In genomic region chr12:89676935-89677334, GRCh38 we compare ENCODE assay signal across 13 cellular contexts. TPM values are rescaled to one million over a fixed set of nuclear protein-coding genes. Genes with fewer than 3 reads are reported as not detected.
DNase-seq lines count a peak whose midpoint lies in the region; ATAC-seq and TF ChIP-seq lines count a peak whose summit lies in the region.
"Had no signal": no experiment of that assay in that cellular context is flagged by ENCODE, and none has a peak within 500 bp of the region (broad histone marks: within the 10 kb centered on the region; RNA-seq: fewer than 3 reads in every experiment).

No MANE protein-coding gene starts in this region.

- TF ChIP-seq CTCF in activated B cell treated with CpG ODN at 0.5 μM for 24 hours (IDR thresholded peaks at IDR 0.05) (no peak), neural progenitor cell (IDR thresholded peaks at IDR 0.05) (no peak)
- no peak for TF ChIP-seq CTCF in CD8-positive, alpha-beta T cell (IDR thresholded peaks at IDR 0.05)

- H3K36me3 Mint-ChIP-seq in activated naive CD8-positive, alpha-beta T cell treated with anti-CD3 and anti-CD28 coated beads, Interleukin-2, amount 50 U/mL, for 24 hours (ENCODE audit: low read depth) = peaks cover 22% of the 10 kb centered on the region
- peaks cover 23% of the 10 kb centered on the region for H3K36me3 Mint-ChIP-seq in activated naive CD8-positive, alpha-beta T cell treated with anti-CD3 and anti-CD28 coated beads for 36 hours
- H3K36me3 Mint-ChIP-seq in activated B cell treated with CpG ODN at 0.5 μM for 24 hours (ENCODE audit: low read depth) = peaks cover 35% of the 10 kb centered on the region
- H3K36me3 Mint-ChIP-seq in neural progenitor cell = peaks cover 51% of the 10 kb centered on the region
- H3K36me3 Mint-ChIP-seq in CD8-positive, alpha-beta T cell = peaks cover 15% of the 10 kb centered on the region

- peak overlapping the region; percentile 24 for H3K4me2 ChIP-seq in neural progenitor cell

- no peaks in the 10 kb centered on the region for H3K27me3 Mint-ChIP-seq in activated naive CD8-positive, alpha-beta T cell treated with anti-CD3 and anti-CD28 coated beads, Interleukin-2, amount 50 U/mL, for 24 hours
- H3K27me3 Mint-ChIP-seq in activated naive CD8-positive, alpha-beta T cell treated with anti-CD3 and anti-CD28 coated beads for 36 hours = no peaks in the 10 kb centered on the region
- H3K27me3 Mint-ChIP-seq in activated B cell treated with CpG ODN at 0.5 μM for 24 hours (no peaks in the 10 kb centered on the region), neural progenitor cell (ENCODE audit: insufficient read depth, low read depth) (peaks cover 3% of the 10 kb centered on the region)
- H3K27me3 Mint-ChIP-seq in CD8-positive, alpha-beta T cell (ENCODE audit: low read depth) = no peaks in the 10 kb centered on the region
- H3K27me3 Mint-ChIP-seq: CD4-positive, CD25-positive, alpha-beta regulatory T cell had no signal

- peaks cover 22% of the 10 kb centered on the region for H3K9me3 Mint-ChIP-seq in activated naive CD8-positive, alpha-beta T cell treated with anti-CD3 and anti-CD28 coated beads, Interleukin-2, amount 50 U/mL, for 24 hours
- H3K9me3 Mint-ChIP-seq in activated naive CD8-positive, alpha-beta T cell treated with anti-CD3 and anti-CD28 coated beads for 36 hours = peaks cover 17% of the 10 kb centered on the region
- peaks cover 21% of the 10 kb centered on the region for H3K9me3 Mint-ChIP-seq in activated B cell treated with CpG ODN at 0.5 μM for 24 hours
- H3K9me3 Mint-ChIP-seq in neural progenitor cell = peaks cover 60% of the 10 kb centered on the region
- peaks cover 15% of the 10 kb centered on the region for H3K9me3 Mint-ChIP-seq in CD8-positive, alpha-beta T cell

- peaks cover 26% of the 10 kb centered on the region for H3K4me1 ChIP-seq in neural progenitor cell
- H3K4me1 ChIP-seq in CD8-positive, alpha-beta T cell (ENCODE audit: insufficient read depth, low read length) = peaks cover 26% of the 10 kb centered on the region

- no peak overlapping the region for H3K9ac ChIP-seq in neural progenitor cell

- CTCF ChIA-PET in activated B cell treated with CpG ODN at 0.5 μM for 24 hours (lab: Charles Lee) (no interaction called here), HEK293T (lab: Yijun Ruan, JAX) (no interaction called here)
- CTCF ChIA-PET in CD8-positive, alpha-beta T cell (lab: Charles Lee) = no interaction called here

- no peak overlapping the region for H2AFZ ChIP-seq in neural progenitor cell (replicated peaks)

- no peaks in the 10 kb centered on the region for H3K27me3 ChIP-seq in neural progenitor cell
- H3K27me3 ChIP-seq in CD8-positive, alpha-beta T cell (ENCODE audit: insufficient read depth, low read length) = no peaks in the 10 kb centered on the region
- H3K27me3 ChIP-seq: BE2C had no signal

- H3K4me3 ChIP-seq in neural progenitor cell = no peak overlapping the region
- H3K4me3 ChIP-seq in CD8-positive, alpha-beta T cell (ENCODE audit: low read depth, low read length) = no peak overlapping the region

- H3K27ac Mint-ChIP-seq in activated naive CD8-positive, alpha-beta T cell treated with anti-CD3 and anti-CD28 coated beads, Interleukin-2, amount 50 U/mL, for 24 hours = peak overlapping the region; percentile 2
- no peak overlapping the region for H3K27ac Mint-ChIP-seq in activated naive CD8-positive, alpha-beta T cell treated with anti-CD3 and anti-CD28 coated beads for 36 hours
- H3K27ac Mint-ChIP-seq in activated B cell treated with CpG ODN at 0.5 μM for 24 hours (peak overlapping the region; percentile 56), neural progenitor cell (no peak overlapping the region)
- H3K27ac Mint-ChIP-seq in CD8-positive, alpha-beta T cell = no peak overlapping the region
- H3K27ac Mint-ChIP-seq: CD4-positive, CD25-positive, alpha-beta regulatory T cell; H9 had no signal

- H3K9me3 ChIP-seq in neural progenitor cell (ENCODE audit: low read depth) = peaks cover 17% of the 10 kb centered on the region
- no peaks in the 10 kb centered on the region for H3K9me3 ChIP-seq in CD8-positive, alpha-beta T cell (ENCODE audit: low read length)
- H3K9me3 ChIP-seq: BE2C had no signal

- peaks cover 63% of the 10 kb centered on the region for H4K20me1 ChIP-seq in neural progenitor cell (ENCODE audit: low read depth)

- H3K4me1 Mint-ChIP-seq in activated naive CD8-positive, alpha-beta T cell treated with anti-CD3 and anti-CD28 coated beads, Interleukin-2, amount 50 U/mL, for 24 hours = peaks cover 71% of the 10 kb centered on the region
- H3K4me1 Mint-ChIP-seq in activated naive CD8-positive, alpha-beta T cell treated with anti-CD3 and anti-CD28 coated beads for 36 hours = peaks cover 58% of the 10 kb centered on the region
- H3K4me1 Mint-ChIP-seq in activated B cell treated with CpG ODN at 0.5 μM for 24 hours (peaks cover 88% of the 10 kb centered on the region), neural progenitor cell (no peaks in the 10 kb centered on the region)
- H3K4me1 Mint-ChIP-seq in CD8-positive, alpha-beta T cell (ENCODE audit: low read depth) = peaks cover 77% of the 10 kb centered on the region

- no peaks in the 10 kb centered on the region for H3F3A ChIP-seq in neural progenitor cell (ENCODE audit: low read depth)

- POLR2A ChIA-PET in activated B cell treated with CpG ODN at 0.5 μM for 24 hours (lab: Charles Lee) = no interaction called here
- POLR2A ChIA-PET in HEK293T (lab: Yijun Ruan, JAX) = no interaction called here
- POLR2A ChIA-PET in CD8-positive, alpha-beta T cell (lab: Charles Lee) = interaction anchor here (0.9 kb wide), 1 partner anchor 11 kb away, joined by 3 read pairs; no protein-coding TSS in a partner anchor

- H3K4me3 Mint-ChIP-seq in activated naive CD8-positive, alpha-beta T cell treated with anti-CD3 and anti-CD28 coated beads, Interleukin-2, amount 50 U/mL, for 24 hours = no peak overlapping the region
- H3K4me3 Mint-ChIP-seq in activated naive CD8-positive, alpha-beta T cell treated with anti-CD3 and anti-CD28 coated beads for 36 hours = no peak overlapping the region
- no peak overlapping the region for H3K4me3 Mint-ChIP-seq in activated B cell treated with CpG ODN at 0.5 μM for 24 hours
- no peak overlapping the region for H3K4me3 Mint-ChIP-seq in neural progenitor cell
- no peak overlapping the region for H3K4me3 Mint-ChIP-seq in CD8-positive, alpha-beta T cell
- H3K4me3 Mint-ChIP-seq: H9 had no signal

- intact Hi-C loops in activated B cell treated with CpG ODN at 0.5 μM for 24 hours (cut with micrococcal nuclease) = no loop called here
- intact Hi-C loops in CD8-positive, alpha-beta T cell (cut with DNase I, micrococcal nuclease) = no loop called here

- H3K27ac ChIP-seq in neural progenitor cell = no peak overlapping the region
- H3K27ac ChIP-seq in CD8-positive, alpha-beta T cell (ENCODE audit: low read depth, low read length) = no peak overlapping the region

- no peak for DNase-seq in activated naive CD8-positive, alpha-beta T cell treated with anti-CD3 and anti-CD28 coated beads, Interleukin-2, amount 50 U/mL, for 24 hours
- DNase-seq in activated naive CD8-positive, alpha-beta T cell treated with anti-CD3 and anti-CD28 coated beads for 36 hours = no peak
- DNase-seq in activated B cell treated with CpG ODN at 0.5 μM for 24 hours (no peak), neural progenitor cell (ENCODE audit: low spot score) (no peak), HEK293T (ENCODE audit: extremely low spot score) (no peak), superior temporal gyrus (ENCODE audit: extremely low spot score) (no peak)
- no peak for DNase-seq in CD8-positive, alpha-beta T cell
- DNase-seq: 8988T; BE2C; C1 segment of cervical spinal cord; Caco-2; CD4-positive, CD25-positive, alpha-beta regulatory T cell; H9 had no signal

- H3K79me2 ChIP-seq in neural progenitor cell (ENCODE audit: low read depth) = peaks cover 100% of the 10 kb centered on the region

- no peak for ATAC-seq in activated naive CD8-positive, alpha-beta T cell treated with anti-CD3 and anti-CD28 coated beads, Interleukin-2, amount 50 U/mL, for 24 hours
- ATAC-seq in activated B cell treated with CpG ODN at 0.5 μM for 24 hours (ENCODE audit: low read depth) = no peak
- ATAC-seq in CD8-positive, alpha-beta T cell = no peak

- peaks cover 11% of the 10 kb centered on the region for H3K36me3 ChIP-seq in neural progenitor cell
- H3K36me3 ChIP-seq in CD8-positive, alpha-beta T cell (ENCODE audit: insufficient read depth, low read length) = no peaks in the 10 kb centered on the region
- H3K36me3 ChIP-seq: BE2C had no signal

TF ChIP-seq in HEK293T, 16 proteins besides CTCF, POLR2A, EP300 and RAD21:
- TF ChIP-seq NFRKB (IDR thresholded peaks at IDR 0.05) = no peak
- TF ChIP-seq HDGF (IDR thresholded peaks at IDR 0.05; ENCODE audit: borderline replicate concordance) = no peak
- no peak for TF ChIP-seq PKNOX1 (IDR thresholded peaks at IDR 0.05)
- TF ChIP-seq SP1 (IDR thresholded peaks at IDR 0.05) = no peak
- no peak for TF ChIP-seq FOXK2 (IDR thresholded peaks at IDR 0.05)
- TF ChIP-seq CTBP1 (IDR thresholded peaks at IDR 0.05; ENCODE audit: borderline replicate concordance) = no peak
- no peak for TF ChIP-seq FOXM1 (IDR thresholded peaks at IDR 0.05; ENCODE audit: borderline replicate concordance)
- TF ChIP-seq ARNT (IDR thresholded peaks at IDR 0.05) = no peak
- TF ChIP-seq TARDBP (IDR thresholded peaks at IDR 0.05) = no peak
- no peak for TF ChIP-seq SUZ12 (IDR thresholded peaks at IDR 0.05)
- TF ChIP-seq LEF1 (IDR thresholded peaks at IDR 0.05; ENCODE audit: borderline replicate concordance) = no peak
- no peak for TF ChIP-seq FOXA1 (IDR thresholded peaks at IDR 0.05)
- no peak for TF ChIP-seq L3MBTL2 (conservative IDR thresholded peaks at IDR 0.05)
- TF ChIP-seq BHLHE40 (IDR thresholded peaks at IDR 0.05; ENCODE audit: borderline replicate concordance) = no peak
- TF ChIP-seq ELF4 (IDR thresholded peaks at IDR 0.05) = no peak
- TF ChIP-seq ZNF384 (IDR thresholded peaks at IDR 0.05) = no peak

RNA-seq across cellular contexts. Expression of gene ATP2B1, which starts 31.7 kb away (rescaled TPM):
- total RNA-seq in activated naive CD8-positive, alpha-beta T cell treated with anti-CD3 and anti-CD28 coated beads for 36 hours = 10 to 100 TPM; 25.7 to 27.7 TPM
- 110 and 136 TPM in 2 replicates for total RNA-seq in activated B cell treated with CpG ODN at 0.5 μM for 24 hours
- 97.5 and 177 TPM in 2 replicates for total RNA-seq in neural progenitor cell (ENCODE audit: low replicate concordance)
- total RNA-seq in CD8-positive, alpha-beta T cell = 10 to 100 TPM; 90.5 to 95.5 TPM

Comparison
In these comparisons a context has a peak if more than half of its experiments do, and no peak if none do; other contexts are left out.
1. H3K27ac Mint-ChIP-seq: peak in activated naive CD8-positive, alpha-beta T cell treated with anti-CD3 and anti-CD28 coated beads, Interleukin-2, amount 50 U/mL, for 24 hours (single experiment) and activated B cell treated with CpG ODN at 0.5 μM for 24 hours (single experiment); none in activated naive CD8-positive, alpha-beta T cell treated with anti-CD3 and anti-CD28 coated beads for 36 hours (single experiment), neural progenitor cell (single experiment) and CD8-positive, alpha-beta T cell (single experiment).